In the genomic region with DNA sequence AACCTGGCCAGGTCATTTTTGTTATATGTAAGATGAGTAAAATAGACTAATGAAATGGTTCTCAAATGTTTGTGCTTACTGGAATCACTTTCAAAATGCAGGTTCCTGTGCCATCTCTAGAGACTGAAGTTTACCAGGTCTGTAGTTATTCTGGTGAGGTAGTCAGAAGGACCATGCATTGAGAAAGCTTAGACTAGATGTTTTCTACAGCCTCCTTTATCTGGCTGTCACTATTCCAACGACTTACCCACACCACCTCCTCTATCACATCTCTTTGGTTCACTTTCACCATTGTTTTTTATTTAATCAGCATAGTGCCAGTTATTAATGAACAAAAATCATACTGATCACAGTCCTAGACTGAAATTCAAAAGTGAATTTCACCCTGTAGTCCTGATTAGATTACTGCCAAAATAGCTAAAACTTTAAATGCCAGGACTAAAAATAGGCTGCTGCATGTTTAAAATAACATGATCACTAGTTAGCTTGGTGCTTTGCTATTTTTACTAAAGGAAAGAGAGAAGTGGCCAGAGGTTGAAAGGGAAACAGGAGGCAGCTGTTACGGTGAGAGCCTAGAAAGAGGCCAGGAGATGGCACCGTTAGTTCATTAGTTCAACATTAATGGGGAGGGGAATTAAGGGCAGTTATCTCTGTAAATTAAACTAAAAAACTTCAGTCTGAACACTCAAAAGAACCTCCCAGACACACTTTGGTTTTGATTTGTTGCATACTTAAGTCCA, we compare ENCODE assay signal across 9 cellular contexts. TPM values are rescaled to one million over a fixed set of nuclear protein-coding genes. Genes with fewer than 3 reads are reported as not detected.
DNase-seq lines count a peak whose midpoint lies in the region; ATAC-seq and TF ChIP-seq lines count a peak whose summit lies in the region.
"Had no signal": no experiment of that assay in that cellular context is flagged by ENCODE, and none has a peak within 500 bp of the region (broad histone marks: within the 10 kb centered on the region; RNA-seq: fewer than 3 reads in every experiment).

No MANE protein-coding gene starts in this region.

- H3K4me1 ChIP-seq in HEK293 (ENCODE audit: control insufficient read depth, insufficient read depth, low read length) (no peaks in the 10 kb centered on the region), SK-N-SH (ENCODE audit: control insufficient read depth in 1 of 2, insufficient read depth in 2 of 2, low read depth in 1 of 2, low read length in 1 of 2) (no peaks in the 10 kb centered on the region; a peak in 1 of 4 replicates), right cardiac atrium (ENCODE audit: control insufficient read depth, insufficient read depth, low read length) (no peaks in the 10 kb centered on the region), uterus (no peaks in the 10 kb centered on the region)

- 40% methylated on average over 3 of the region's 3 CpGs for whole genome bisulfite sequencing in SK-N-SH (ENCODE audit: low lambda C conversion rate)
- WGBS in right cardiac atrium = 7% methylated on average over 3 of the region's 3 CpGs

- peak overlapping the region; percentile 33; the same call in 1 of the 2 replicates for H2AFZ ChIP-seq in SK-N-SH (ENCODE audit: low read depth)

- TF ChIP-seq EP300 in SK-N-SH (IDR thresholded peaks at IDR 0.05; ENCODE audit: borderline replicate concordance in 1 of 2, low read depth in 1 of 2, low read length in 1 of 2) = no peak

- H3K27ac Mint-ChIP-seq in activated T-cell treated with anti-CD3 and anti-CD28 coated beads, Interleukin-2, amount 50 U/mL, for 72 hours = no peak overlapping the region
- H3K27ac Mint-ChIP-seq: stimulated activated naive CD8-positive, alpha-beta T cell treated with anti-CD3 and anti-CD28 coated beads, Interleukin-15, Interleukin-2, amounts not matched to agents 100 ng/mL and 50 ng/mL, for 24 hours had no signal

- intact Hi-C loops in right cardiac atrium (cut with DNase I) (loop anchor here in 3 of 4 donors (5.0 to 10.0 kb wide), 2 partner anchors 194 to 197 kb away; no protein-coding TSS in a partner anchor), uterus (cut with DNase I; ENCODE audit: low total_unique reads) (no loop called here)

- DNase-seq in SK-N-SH (peak; percentile 37), right cardiac atrium (no peak), uterus (no peak), NCI-H146 treated with DMSO at 0.1 percent for 48 hours (lab: John Stamatoyannopoulos, UW; ENCODE audit: unreplicated experiment) (no peak)
- DNase-seq in activated T-cell treated with anti-CD3 and anti-CD28 coated beads, Interleukin-2, amount 50 U/mL, for 72 hours = no peak
- DNase-seq in activated CD4-positive, CD25-positive, alpha-beta regulatory T cell (lab: John Stamatoyannopoulos, UW) = no peak

- no peaks in the 10 kb centered on the region for H3K27me3 Mint-ChIP-seq in activated T-cell treated with anti-CD3 and anti-CD28 coated beads, Interleukin-2, amount 50 U/mL, for 72 hours (ENCODE audit: low read depth)
- H3K27me3 Mint-ChIP-seq: stimulated activated naive CD8-positive, alpha-beta T cell treated with anti-CD3 and anti-CD28 coated beads, Interleukin-15, Interleukin-2, amounts not matched to agents 100 ng/mL and 50 ng/mL, for 24 hours had no signal

- no peak overlapping the region for H3K4me2 ChIP-seq in SK-N-SH

- no peaks in the 10 kb centered on the region for H3F3A ChIP-seq in SK-N-SH (replicated peaks; ENCODE audit: insufficient read depth)

- H3K9me3 ChIP-seq in HEK293 (ENCODE audit: control insufficient read depth, insufficient read depth, low read depth, low read length) (no peaks in the 10 kb centered on the region), SK-N-SH (no peaks in the 10 kb centered on the region), right cardiac atrium (ENCODE audit: control insufficient read depth, low read length) (no peaks in the 10 kb centered on the region), uterus (no peaks in the 10 kb centered on the region)

- TF ChIP-seq RAD21 in SK-N-SH (IDR thresholded peaks at IDR 0.05; ENCODE audit: low read length) = peak; percentile 73

- H3K9ac ChIP-seq in SK-N-SH = no peak overlapping the region

- CTCF ChIA-PET in HEK293 (lab: Yijun Ruan, JAX) (interaction anchor here (0.6 to 3.5 kb wide), 9 partner anchors 197 to 1849 kb away, joined by 3 to 21 read pairs (median 3); a partner anchor contains a TSS), SK-N-SH (lab: Yijun Ruan, JAX) (interaction anchor here (0.8 to 6.2 kb wide), 9 partner anchors 12 to 253 kb away, joined by 3 to 63 read pairs (median 3); a partner anchor contains a TSS)

- no peak overlapping the region for H3K4me3 Mint-ChIP-seq in activated T-cell treated with anti-CD3 and anti-CD28 coated beads, Interleukin-2, amount 50 U/mL, for 72 hours
- H3K4me3 Mint-ChIP-seq: stimulated activated naive CD8-positive, alpha-beta T cell treated with anti-CD3 and anti-CD28 coated beads, Interleukin-15, Interleukin-2, amounts not matched to agents 100 ng/mL and 50 ng/mL, for 24 hours had no signal

- ATAC-seq in right cardiac atrium = peak; percentile 62 to 87
- ATAC-seq in activated T-cell treated with anti-CD3 and anti-CD28 coated beads, Interleukin-2, amount 50 U/mL, for 72 hours (replicated peaks in 1 of 2) = no peak

- H3K27ac ChIP-seq in HEK293 (ENCODE audit: extremely low read depth, low read depth, low read length) (no peak overlapping the region), SK-N-SH (ENCODE audit: low read depth in 2 of 2, low read length in 1 of 2) (no peak overlapping the region), right cardiac atrium (ENCODE audit: low read length) (no peak overlapping the region), uterus (peak overlapping the region in 1 of 2 donors; percentile 8)

- TF ChIP-seq CTCF in GM12874 (IDR thresholded peaks at IDR 0.05; ENCODE audit: insufficient read depth, low read depth, low read length) = peak; percentile 22; the same call in 1 of the 2 replicates
- no peak for TF ChIP-seq CTCF in HEK293 (tag by site-specific recombination; IDR thresholded peaks at IDR 0.05)
- TF ChIP-seq CTCF in SK-N-SH (IDR thresholded peaks at IDR 0.05) = peak; percentile 43
- no peak for TF ChIP-seq CTCF in uterus (IDR thresholded peaks at IDR 0.05)

- H3K27me3 ChIP-seq in SK-N-SH (ENCODE audit: insufficient read depth) (no peaks in the 10 kb centered on the region), right cardiac atrium (ENCODE audit: control insufficient read depth, insufficient read depth) (no peaks in the 10 kb centered on the region), uterus (no peaks in the 10 kb centered on the region)

- POLR2A ChIA-PET in HEK293 (lab: Yijun Ruan, JAX) (interaction anchor here (0.5 to 1.2 kb wide), 2 partner anchors 14 to 183 kb away, joined by 3 read pairs; a partner anchor contains a TSS), SK-N-SH (lab: Yijun Ruan, JAX) (no interaction called here)

- H3K4me3 ChIP-seq in HEK293 (ENCODE audit: low read depth, low read length) (no peak overlapping the region), SK-N-SH (ENCODE audit: low read depth in 2 of 2, low read length in 1 of 2) (no peak overlapping the region; a peak in 1 of 4 replicates), right cardiac atrium (ENCODE audit: low read length) (no peak overlapping the region), uterus (no peak overlapping the region)

- no peaks in the 10 kb centered on the region for H3K36me3 Mint-ChIP-seq in activated T-cell treated with anti-CD3 and anti-CD28 coated beads, Interleukin-2, amount 50 U/mL, for 72 hours (ENCODE audit: insufficient read depth in 2 of 2)

- H3K79me2 ChIP-seq in SK-N-SH (ENCODE audit: insufficient read depth) = no peaks in the 10 kb centered on the region

- no peaks in the 10 kb centered on the region for H3K4me1 Mint-ChIP-seq in activated T-cell treated with anti-CD3 and anti-CD28 coated beads, Interleukin-2, amount 50 U/mL, for 72 hours (ENCODE audit: low read depth)

- H3K9me3 Mint-ChIP-seq in activated T-cell treated with anti-CD3 and anti-CD28 coated beads, Interleukin-2, amount 50 U/mL, for 72 hours = no peaks in the 10 kb centered on the region
- H3K9me3 Mint-ChIP-seq: stimulated activated naive CD8-positive, alpha-beta T cell treated with anti-CD3 and anti-CD28 coated beads, Interleukin-15, Interleukin-2, amounts not matched to agents 100 ng/mL and 50 ng/mL, for 24 hours had no signal

- no peaks in the 10 kb centered on the region for H4K20me1 ChIP-seq in SK-N-SH (ENCODE audit: insufficient read depth)

- H3K9me2 ChIP-seq in SK-N-SH = no peaks in the 10 kb centered on the region

- no peak for TF ChIP-seq POLR2A in uterus (IDR thresholded peaks at IDR 0.05)

- H3K36me3 ChIP-seq in HEK293 (ENCODE audit: control insufficient read depth in 2 of 2, insufficient read depth in 1 of 2, low read length in 2 of 2) (no peaks in the 10 kb centered on the region), SK-N-SH (replicated peaks in 1 of 2; ENCODE audit: control insufficient read depth in 1 of 2, insufficient read depth in 2 of 2, low read length in 1 of 2) (no peaks in the 10 kb centered on the region), uterus (no peaks in the 10 kb centered on the region)

TF ChIP-seq in HEK293, 187 proteins besides CTCF, POLR2A, EP300 and RAD21 (continues in another document):
- TF ChIP-seq ZNF2 (tag by site-specific recombination; IDR thresholded peaks at IDR 0.05) (no peak), RBAK (tag by site-specific recombination; IDR thresholded peaks at IDR 0.05) (no peak), ZNF335 (tag by site-specific recombination; conservative IDR thresholded peaks at IDR 0.05) (no peak)

TF ChIP-seq in SK-N-SH, 30 proteins besides CTCF, POLR2A, EP300 and RAD21 (continues in another document):
- TF ChIP-seq FOSL2 (IDR thresholded peaks at IDR 0.05; ENCODE audit: borderline replicate concordance, low read depth) (no peak), SMC3 (IDR thresholded peaks at IDR 0.05; ENCODE audit: low read depth, low read length) (peak; percentile 59; the same call in 1 of the 2 replicates)

RNA-seq across cellular contexts. Expression of a gene that starts 13.9 kb away (rescaled TPM):
- polyA plus RNA-seq in SK-N-SH (2012; rRNA removed) = 2.4 and 3.7 TPM in 2 replicates
- 3.4 and 3.6 TPM in 2 replicates for polyA plus RNA-seq in SK-N-SH (2012; cell fraction: cytosol; rRNA removed)
- polyA plus RNA-seq in SK-N-SH (2012; cell fraction: nucleus; rRNA removed) = 5.2 and 8.3 TPM in 2 replicates
- total RNA-seq in right cardiac atrium = 10 to 100 TPM; 26.8 to 35.8 (median 31.2) TPM
- 5.8 TPM for polyA plus RNA-seq in right cardiac atrium
- 10 to 100 TPM; 32.4 to 89.6 (median 61.0) TPM for total RNA-seq in uterus
- total RNA-seq in activated T-cell treated with anti-CD3 and anti-CD28 coated beads, Interleukin-2, amount 50 U/mL, for 72 hours = 10 to 100 TPM; 23.0 to 23.8 TPM

Comparison
In these comparisons a context has a peak if more than half of its experiments do, and no peak if none do; other contexts are left out.
1. CTCF ChIP-seq: peak in GM12874 (single experiment) and SK-N-SH (single experiment); none in HEK293 (single experiment) and uterus (0 of 4).
2. ATAC-seq: peak in right cardiac atrium (2 of 2); none in activated T-cell treated with anti-CD3 and anti-CD28 coated beads, Interleukin-2, amount 50 U/mL, for 72 hours (0 of 2).